In genomic region chr1:30446508-30446907, GRCh38 we compare ENCODE assay signal across 20 cellular contexts.
DNase-seq lines count a peak whose midpoint lies in the region; ATAC-seq, FAIRE-seq and TF ChIP-seq lines count a peak whose summit lies in the region.
"Had no signal": no experiment of that assay in that cellular context is flagged by ENCODE, and none has a peak within 500 bp of the region (broad histone marks: within the 10 kb centered on the region; RNA-seq: fewer than 3 reads in every experiment).

No MANE protein-coding gene starts in this region.

- intact Hi-C loops in activated CD4-positive, alpha-beta T cell treated with anti-CD3 and anti-CD28 coated beads, Interleukin-2, amount 10 ng/mL, durations not matched to agents 24 days and 14 days (cut with micrococcal nuclease), result no loop called here
- intact Hi-C loops in kidney (cut with DNase I) (no loop called here), prostate gland (cut with DNase I) (no loop called here)

- H3K27me3 ChIP-seq in Peyer's patch, result no peaks in the 10 kb centered on the region
- no peaks in the 10 kb centered on the region for H3K27me3 ChIP-seq in prostate gland (replicated peaks; ENCODE audit: insufficient read depth)
- H3K27me3 ChIP-seq in HAP-1 (ENCODE audit: low read depth), result no peaks in the 10 kb centered on the region

- no peak for FAIRE-seq in kidney (lab: Jason Lieb, UNC)

- TF ChIP-seq CTCF in Peyer's patch (IDR thresholded peaks at IDR 0.05), result no peak
- no peak for TF ChIP-seq CTCF in kidney (IDR thresholded peaks at IDR 0.05; ENCODE audit: borderline replicate concordance, extremely low read depth, insufficient read depth)
- no peak for TF ChIP-seq CTCF in progenitor cell of endocrine pancreas (IDR thresholded peaks at IDR 0.05; ENCODE audit: unreplicated experiment)
- no peak for TF ChIP-seq CTCF in prostate gland (IDR thresholded peaks at IDR 0.05)

- 68% methylated on average over 9 of the region's 9 CpGs for WGBS in prostate gland

- H3K4me1 Mint-ChIP-seq in activated CD4-positive, alpha-beta T cell treated with anti-CD3 and anti-CD28 coated beads, Interleukin-2, amount 10 ng/mL, durations not matched to agents 24 days and 14 days, result no peaks in the 10 kb centered on the region
- no peaks in the 10 kb centered on the region for H3K4me1 Mint-ChIP-seq in progenitor cell of endocrine pancreas (ENCODE audit: low read depth)
- H3K4me1 Mint-ChIP-seq: GM23338 had no signal

- no peak overlapping the region for H3K4me3 Mint-ChIP-seq in activated CD4-positive, alpha-beta T cell treated with anti-CD3 and anti-CD28 coated beads, Interleukin-2, amount 10 ng/mL, durations not matched to agents 24 days and 14 days
- no peak overlapping the region for H3K4me3 Mint-ChIP-seq in progenitor cell of endocrine pancreas (ENCODE audit: low read depth)
- H3K4me3 Mint-ChIP-seq: CD4-positive, alpha-beta T cell; GM23338 had no signal

- no peak overlapping the region for H3K27ac Mint-ChIP-seq in activated CD4-positive, alpha-beta T cell treated with anti-CD3 and anti-CD28 coated beads, Interleukin-2, amount 10 ng/mL, durations not matched to agents 24 days and 14 days
- H3K27ac Mint-ChIP-seq in progenitor cell of endocrine pancreas, result no peak overlapping the region
- H3K27ac Mint-ChIP-seq: CD4-positive, alpha-beta T cell; GM23338 had no signal

- in situ Hi-C loops in HAP-1 (cut with MboI; ENCODE audit: low sequenced_read_pairs), result no loop called here

- DNase-seq in activated CD4-positive, alpha-beta T cell treated with anti-CD3 and anti-CD28 coated beads, Interleukin-2, amount 10 ng/mL, durations not matched to agents 24 days and 14 days, result peak; percentile 41
- DNase-seq in activated CD4-positive, alpha-beta T cell treated with anti-CD3 and anti-CD28 coated beads, Interleukin-2, amount 50 U/mL, for 1 hour, result no peak
- DNase-seq in Peyer's patch (peak in 2 of 3 donors; percentile 7 to 8), kidney (peak; percentile 27), progenitor cell of endocrine pancreas (ENCODE audit: low spot score, unreplicated experiment) (peak; percentile 5), prostate gland (ENCODE audit: low spot score) (no peak), HAP-1 (ENCODE audit: low spot score in 2 of 2) (no peak)
- DNase-seq: Caco-2; CD4-positive, alpha-beta T cell; GF-D8; NCI-H1417 treated with DMSO at 0.1 percent for 48 hours; NCI-H187 treated with DMSO at 0.1 percent for 48 hours; NCI-H226; NCI-H524 treated with DMSO at 0.1 percent for 48 hours; SIG-M5 had no signal

- H3K4me3 ChIP-seq in Peyer's patch (no peak overlapping the region), kidney (ENCODE audit: low read length in 2 of 2) (no peak overlapping the region), prostate gland (no peak overlapping the region), HAP-1 (no peak overlapping the region)
- H3K4me3 ChIP-seq: GM23338 had no signal

- no peak for TF ChIP-seq POLR2A in Peyer's patch (IDR thresholded peaks at IDR 0.05)
- no peak for TF ChIP-seq POLR2A in prostate gland (IDR thresholded peaks at IDR 0.05)

- no peak for ATAC-seq in GM21576 (IDR thresholded peaks at IDR 0.05; ENCODE audit: unreplicated experiment)
- ATAC-seq: GM23338 had no signal

- no peaks in the 10 kb centered on the region for H3K4me1 ChIP-seq in Peyer's patch
- H3K4me1 ChIP-seq in kidney (ENCODE audit: control insufficient read depth in 1 of 2, insufficient read depth in 1 of 2, low read depth in 1 of 2, low read length in 2 of 2), result no peaks in the 10 kb centered on the region
- no peaks in the 10 kb centered on the region for H3K4me1 ChIP-seq in prostate gland (replicated peaks)
- no peaks in the 10 kb centered on the region for H3K4me1 ChIP-seq in HAP-1
- H3K4me1 ChIP-seq: Caco-2 had no signal

- H3K9me3 Mint-ChIP-seq in activated CD4-positive, alpha-beta T cell treated with anti-CD3 and anti-CD28 coated beads, Interleukin-2, amount 10 ng/mL, durations not matched to agents 24 days and 14 days, result no peaks in the 10 kb centered on the region
- H3K9me3 Mint-ChIP-seq in progenitor cell of endocrine pancreas (ENCODE audit: low read depth), result no peaks in the 10 kb centered on the region

- H3K9me3 ChIP-seq in Peyer's patch (no peaks in the 10 kb centered on the region), kidney (ENCODE audit: control insufficient read depth in 1 of 2, low read length in 2 of 2) (no peaks in the 10 kb centered on the region), prostate gland (no peaks in the 10 kb centered on the region), HAP-1 (no peaks in the 10 kb centered on the region)
- H3K9me3 ChIP-seq: Caco-2 had no signal

- H3K27ac ChIP-seq in Peyer's patch (no peak overlapping the region), kidney (ENCODE audit: low read depth in 2 of 2, low read length in 2 of 2) (no peak overlapping the region), prostate gland (no peak overlapping the region)
- H3K27ac ChIP-seq: 22Rv1, KMS-11, RWPE1 had no signal

- H3K36me3 ChIP-seq in Peyer's patch, result no peaks in the 10 kb centered on the region
- H3K36me3 ChIP-seq in kidney (ENCODE audit: control insufficient read depth in 1 of 2, insufficient read depth in 2 of 2, low read length in 2 of 2), result no peaks in the 10 kb centered on the region
- H3K36me3 ChIP-seq in prostate gland, result no peaks in the 10 kb centered on the region
- no peaks in the 10 kb centered on the region for H3K36me3 ChIP-seq in HAP-1 (replicated peaks)

- H3K27me3 Mint-ChIP-seq in activated CD4-positive, alpha-beta T cell treated with anti-CD3 and anti-CD28 coated beads, Interleukin-2, amount 10 ng/mL, durations not matched to agents 24 days and 14 days, result no peaks in the 10 kb centered on the region
- H3K27me3 Mint-ChIP-seq in progenitor cell of endocrine pancreas, result peaks cover 13% of the 10 kb centered on the region

- no peaks in the 10 kb centered on the region for H3K36me3 Mint-ChIP-seq in activated CD4-positive, alpha-beta T cell treated with anti-CD3 and anti-CD28 coated beads, Interleukin-2, amount 10 ng/mL, durations not matched to agents 24 days and 14 days (ENCODE audit: low read depth)
- no peaks in the 10 kb centered on the region for H3K36me3 Mint-ChIP-seq in progenitor cell of endocrine pancreas (ENCODE audit: insufficient read depth)

- no peak overlapping the region for H3K9ac ChIP-seq in kidney (ENCODE audit: low read length in 2 of 2)
- H3K9ac ChIP-seq: KMS-11 had no signal

Comparison
In these comparisons a context has a peak if more than half of its experiments do, and no peak if none do; other contexts are left out.
1. DNase-seq: peak in activated CD4-positive, alpha-beta T cell treated with anti-CD3 and anti-CD28 coated beads, Interleukin-2, amount 10 ng/mL, durations not matched to agents 24 days and 14 days (single experiment), Peyer's patch (2 of 3), kidney (single experiment) and progenitor cell of endocrine pancreas (single experiment); none in activated CD4-positive, alpha-beta T cell treated with anti-CD3 and anti-CD28 coated beads, Interleukin-2, amount 50 U/mL, for 1 hour (single experiment), prostate gland (single experiment) and HAP-1 (0 of 2).